Comparison of ENCODE assay signal across 16 cellular contexts in genomic region chr5:142388696-142389095, GRCh38.
DNase-seq lines count a peak whose midpoint lies in the region; TF ChIP-seq lines count a peak whose summit lies in the region.
"Had no signal": no experiment of that assay in that cellular context is flagged by ENCODE, and none has a peak within 500 bp of the region (broad histone marks: within the 10 kb centered on the region; RNA-seq: fewer than 3 reads in every experiment).

No MANE protein-coding gene starts in this region.

- no peak overlapping the region for H3K27ac ChIP-seq in GM23248
- H3K27ac ChIP-seq in neutrophil: peak overlapping the region; percentile 62

- H3K9ac ChIP-seq in GM23248 (no peak overlapping the region), adipocyte (ENCODE audit: low read length) (peak overlapping the region; percentile 38)

- H4K20me1 ChIP-seq in GM23248 (ENCODE audit: insufficient read depth): no peaks in the 10 kb centered on the region

- WGBS in GM23248 (ENCODE audit: low coverage in 1 of 2, low lambda C conversion rate in 2 of 2, missing lambda C conversion rate in 2 of 2), 2 experiments: 86 to 92% methylated on average over 1 of the region's 1 CpG

- no peak overlapping the region for H3K4me2 ChIP-seq in GM23248 (ENCODE audit: unreplicated experiment)

- H3K27me3 ChIP-seq in GM23248 (replicated peaks; ENCODE audit: insufficient read depth): no peaks in the 10 kb centered on the region
- no peaks in the 10 kb centered on the region for H3K27me3 ChIP-seq in adipocyte (replicated peaks; ENCODE audit: control insufficient read depth, insufficient read depth, low read length)
- peaks cover 32% of the 10 kb centered on the region for H3K27me3 ChIP-seq in neutrophil
- H3K27me3 ChIP-seq: gastroesophageal sphincter had no signal

- in situ Hi-C loops in GM23248 (cut with MboI): no loop called here

- H3K4me1 ChIP-seq in GM23248 (ENCODE audit: insufficient read depth): peaks cover 13% of the 10 kb centered on the region
- peaks cover 47% of the 10 kb centered on the region for H3K4me1 ChIP-seq in adipocyte (ENCODE audit: control insufficient read depth, insufficient read depth, low read length)
- H3K4me1 ChIP-seq in neutrophil (ENCODE audit: control insufficient read depth in 1 of 2, insufficient read depth in 1 of 2, low read depth in 1 of 2, low read length in 1 of 2): peaks cover 14 to 17% of the 10 kb centered on the region in 2 experiments

- H3K9me3 ChIP-seq in GM23248 (ENCODE audit: low read depth) (no peaks in the 10 kb centered on the region), adipocyte (ENCODE audit: control insufficient read depth, low read length) (no peaks in the 10 kb centered on the region), neutrophil (no peaks in the 10 kb centered on the region)
- H3K9me3 ChIP-seq: gastroesophageal sphincter had no signal

- no peak for TF ChIP-seq CTCF in neutrophil (IDR thresholded peaks at IDR 0.05)

- H3K4me3 ChIP-seq in GM23248: no peak overlapping the region
- no peak overlapping the region for H3K4me3 ChIP-seq in adipocyte (ENCODE audit: low read length)
- H3K4me3 ChIP-seq in neutrophil (ENCODE audit: low read depth in 1 of 2, low read length in 1 of 2): no peak overlapping the region
- H3K4me3 ChIP-seq: gastroesophageal sphincter had no signal

- H2AFZ ChIP-seq in GM23248: peak overlapping the region; percentile 35; the same call in 1 of the 2 replicates

- H3F3A ChIP-seq in GM23248 (ENCODE audit: insufficient read depth): peaks cover 4% of the 10 kb centered on the region; the same call in 1 of the 2 replicates

- DNase-seq in GM23248: no peak
- DNase-seq in MV-4-11 (lab: John Stamatoyannopoulos, UW): peak; percentile 63
- no peak for DNase-seq in adipocyte (ENCODE audit: low read depth)
- DNase-seq in T-helper 1 cell: no peak
- DNase-seq in COR-L47 (lab: John Stamatoyannopoulos, UW): no peak
- no peak for DNase-seq in dermis blood vessel endothelial cell
- no peak for DNase-seq in stimulated activated CD4-positive, alpha-beta T cell treated with anti-CD3 and anti-CD28 coated beads, Interleukin-2, amount 100 ng/mL, for 48 hours
- DNase-seq: activated T-cell treated with anti-CD3 and anti-CD28 coated beads, Interleukin-2, amount 50 U/mL, for 1 hour; anterior cingulate cortex; kidney; NCI-H1436 treated with DMSO at 0.1 percent for 48 hours; NCI-H524 treated with DMSO at 0.1 percent for 48 hours; Right ventricle myocardium superior; substantia nigra had no signal

- H3K36me3 ChIP-seq in GM23248 (ENCODE audit: low read depth) (no peaks in the 10 kb centered on the region), adipocyte (ENCODE audit: control insufficient read depth, insufficient read depth, low read length, severe bottlenecking) (no peaks in the 10 kb centered on the region), neutrophil (no peaks in the 10 kb centered on the region)
- H3K36me3 ChIP-seq: gastroesophageal sphincter had no signal

- H3K79me2 ChIP-seq in GM23248 (ENCODE audit: insufficient read depth): no peaks in the 10 kb centered on the region

- H3K9me2 ChIP-seq in GM23248 (ENCODE audit: insufficient read depth): no peaks in the 10 kb centered on the region
